Comparison of ENCODE assay signal across 8 cellular contexts in genomic region chr4:96352051-96352517, GRCh38.
A peak's percentile ranks its signal among the peaks of the same experiment; 100 is the strongest.
DNase-seq lines count a peak whose midpoint lies in the region; ATAC-seq and TF ChIP-seq lines count a peak whose summit lies in the region.
"Had no signal": no experiment of that assay in that cellular context is flagged by ENCODE, and none has a peak within 500 bp of the region (broad histone marks: within the 10 kb centered on the region; RNA-seq: fewer than 3 reads in every experiment).

No MANE protein-coding gene starts in this region.

- no peak overlapping the region for H3K23ac ChIP-seq in mesenchymal stem cell (ENCODE audit: low read length in 2 of 2)

- no peak overlapping the region for H3K4me3 ChIP-seq in KMS-11 (IDR thresholded peaks at IDR 0.05; ENCODE audit: insufficient read depth, low read depth, low read length)
- no peak overlapping the region for H3K4me3 ChIP-seq in adipocyte (ENCODE audit: low read length)
- no peak overlapping the region for H3K4me3 ChIP-seq in mesenchymal stem cell (ENCODE audit: insufficient read depth in 1 of 2, low read depth in 1 of 2, low read length in 2 of 2)

- H3K79me2 ChIP-seq in KMS-11 (ENCODE audit: insufficient read depth, low read depth) = no peaks in the 10 kb centered on the region

- H3K18ac ChIP-seq in mesenchymal stem cell (ENCODE audit: low read depth in 1 of 2, low read length in 2 of 2) = no peak overlapping the region

- H3K27ac ChIP-seq in KMS-11 (peak overlapping the region; percentile 13; the same call in 1 of the 2 replicates), mesenchymal stem cell (ENCODE audit: low read length, poor library complexity, severe bottlenecking) (no peak overlapping the region)

- no peaks in the 10 kb centered on the region for H3K36me3 ChIP-seq in KMS-11 (ENCODE audit: insufficient read depth)
- H3K36me3 ChIP-seq in adipocyte (ENCODE audit: control insufficient read depth, insufficient read depth, low read length, severe bottlenecking) = no peaks in the 10 kb centered on the region
- H3K36me3 ChIP-seq in mesenchymal stem cell (ENCODE audit: control insufficient read depth in 1 of 2, insufficient read depth in 2 of 2, low read depth in 1 of 2, low read length in 2 of 2) = no peaks in the 10 kb centered on the region

- H3K4me2 ChIP-seq in KMS-11 (peak overlapping the region; percentile 22; the same call in 1 of the 2 replicates), mesenchymal stem cell (ENCODE audit: low read length, poor library complexity, severe bottlenecking) (no peak overlapping the region)

- H4K91ac ChIP-seq in mesenchymal stem cell (ENCODE audit: low read length) = no peak overlapping the region

- H3K9ac ChIP-seq in KMS-11 (no peak overlapping the region), adipocyte (ENCODE audit: low read length) (no peak overlapping the region), mesenchymal stem cell (ENCODE audit: low read length) (no peak overlapping the region)

- no peak overlapping the region for H2AK5ac ChIP-seq in mesenchymal stem cell (ENCODE audit: low read length, severe bottlenecking)

- H2BK15ac ChIP-seq in mesenchymal stem cell (ENCODE audit: low read depth, poor library complexity, severe bottlenecking) = no peak overlapping the region

- H2BK120ac ChIP-seq in mesenchymal stem cell (ENCODE audit: low read depth, low read length) = no peak overlapping the region

- no peaks in the 10 kb centered on the region for H3K79me1 ChIP-seq in mesenchymal stem cell (replicated peaks; ENCODE audit: low read length, poor library complexity, severe bottlenecking)

- H2AFZ ChIP-seq in KMS-11 (ENCODE audit: low read depth) (no peak overlapping the region), mesenchymal stem cell (ENCODE audit: low read depth, low read length) (no peak overlapping the region)

- H3K14ac ChIP-seq in mesenchymal stem cell (ENCODE audit: low read length in 2 of 2) = no peak overlapping the region

- H3K9me3 ChIP-seq in adipocyte (ENCODE audit: control insufficient read depth, low read length) (no peaks in the 10 kb centered on the region), mesenchymal stem cell (ENCODE audit: control insufficient read depth, low read length) (no peaks in the 10 kb centered on the region)

- H3K27me3 ChIP-seq in KMS-11 (ENCODE audit: insufficient read depth, low read depth) (0 out of 2 replicates have a peak, but pooled peaks cover 4% of the 10 kb centered on the region), adipocyte (replicated peaks; ENCODE audit: control insufficient read depth, insufficient read depth, low read length) (no peaks in the 10 kb centered on the region), mesenchymal stem cell (ENCODE audit: control insufficient read depth in 1 of 2, insufficient read depth in 1 of 2, low read length in 2 of 2) (no peaks in the 10 kb centered on the region)

- H2BK5ac ChIP-seq in mesenchymal stem cell (ENCODE audit: low read depth, low read length, poor library complexity, severe bottlenecking) = no peak overlapping the region

- 17% methylated on average over 1 of the region's 3 CpGs for whole genome bisulfite sequencing in mesenchymal stem cell

- no peak for DNase-seq in GM10266 (ENCODE audit: extremely low spot score)
- DNase-seq in adipocyte (ENCODE audit: low read depth) = peak; percentile 55
- DNase-seq in mesenchymal stem cell = peak; percentile 47
- no peak for DNase-seq in activated T-cell treated with anti-CD3 and anti-CD28 coated beads, Interleukin-2, amount 50 U/mL, for 48 hours
- DNase-seq: NCI-H2171 had no signal

- ATAC-seq in GM21423 (IDR thresholded peaks at IDR 0.05; ENCODE audit: unreplicated experiment) (no peak), GM21619 (IDR thresholded peaks at IDR 0.05; ENCODE audit: unreplicated experiment) (no peak)

- H4K8ac ChIP-seq in mesenchymal stem cell (ENCODE audit: low read length) = no peak overlapping the region

- TF ChIP-seq CTCF in GM10266 (IDR thresholded peaks at IDR 0.05; ENCODE audit: control insufficient read depth, insufficient read depth, low read depth, missing control alignments) = peak; percentile 32
- peak; percentile 80 for TF ChIP-seq CTCF in KMS-11 (conservative IDR thresholded peaks at IDR 0.05; ENCODE audit: low read depth, low read length)

- no peaks in the 10 kb centered on the region for H4K20me1 ChIP-seq in KMS-11 (ENCODE audit: insufficient read depth)

- no peak overlapping the region for H2BK12ac ChIP-seq in mesenchymal stem cell (ENCODE audit: low read length in 2 of 2)

- H3K4me1 ChIP-seq in KMS-11 (ENCODE audit: low read depth, poor library complexity, severe bottlenecking) (peaks cover 18% of the 10 kb centered on the region), adipocyte (ENCODE audit: control insufficient read depth, insufficient read depth, low read length) (no peaks in the 10 kb centered on the region), mesenchymal stem cell (ENCODE audit: control insufficient read depth, insufficient read depth, low read depth, low read length) (no peaks in the 10 kb centered on the region)

- no peak overlapping the region for H3K4ac ChIP-seq in mesenchymal stem cell (ENCODE audit: low read depth in 1 of 2, low read length in 2 of 2)

Comparison
In these comparisons a context has a peak if more than half of its experiments do, and no peak if none do; other contexts are left out.
1. DNase-seq: peak in adipocyte (single experiment) and mesenchymal stem cell (single experiment); none in GM10266 (single experiment) and activated T-cell treated with anti-CD3 and anti-CD28 coated beads, Interleukin-2, amount 50 U/mL, for 48 hours (0 of 2).